ENCODE assay signal across 8 cellular contexts in the genomic region with DNA sequence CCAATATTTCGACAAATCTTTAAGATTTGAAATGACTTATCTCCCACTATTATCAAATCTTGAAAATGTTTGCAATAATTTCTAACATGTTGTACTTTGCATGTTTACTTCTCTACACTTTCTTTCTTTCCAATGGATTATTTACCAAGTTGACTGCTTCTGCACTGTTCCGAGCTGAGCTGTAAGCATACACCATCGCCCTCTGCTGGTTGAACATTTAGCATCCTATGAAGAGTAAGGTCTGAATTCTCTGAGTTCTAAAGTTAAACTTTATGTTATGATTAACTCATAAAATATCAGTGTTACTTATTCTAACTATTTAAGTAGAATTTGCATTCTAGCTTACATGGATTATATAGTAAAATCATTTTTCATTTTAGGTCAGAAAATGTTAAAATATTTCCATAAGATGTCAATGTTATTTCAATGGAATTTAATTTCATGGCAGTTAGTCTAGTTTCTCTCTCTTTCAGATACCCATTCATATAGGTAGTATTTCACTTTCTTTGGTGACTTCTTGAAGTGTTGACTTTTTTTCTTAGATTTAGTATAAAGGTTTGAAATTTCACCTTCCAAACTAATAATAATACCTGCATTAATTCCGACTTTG.
DNase-seq lines count a peak whose midpoint lies in the region; ATAC-seq and TF ChIP-seq lines count a peak whose summit lies in the region.

No MANE protein-coding gene starts in this region.

- H3K36me3 ChIP-seq in BE2C (no peaks in the 10 kb centered on the region), mammary epithelial cell (ENCODE audit: insufficient read depth, low read length) (no peaks in the 10 kb centered on the region), gastrocnemius medialis (no peaks in the 10 kb centered on the region)

- TF ChIP-seq CTCF in BE2C (IDR thresholded peaks at IDR 0.05; ENCODE audit: low read depth, low read length) (peak; percentile 87), GM12875 (IDR thresholded peaks at IDR 0.05; ENCODE audit: borderline replicate concordance, insufficient read depth, low read depth, low read length) (peak; percentile 65; the same call in 1 of the 2 replicates), mammary epithelial cell (conservative IDR thresholded peaks at IDR 0.05 in 1 of 2, IDR thresholded peaks at IDR 0.05 in 1 of 2; ENCODE audit: extremely low read depth in 1 of 2, insufficient read depth in 1 of 2, low read depth in 1 of 2, low read length in 2 of 2) (peak; percentile 87 to 95), gastrocnemius medialis (IDR thresholded peaks at IDR 0.05 in 4 of 5, conservative IDR thresholded peaks at IDR 0.05 in 1 of 5) (peak in 2 of 5 experiments; percentile 18 to 34)

- H3K9ac ChIP-seq in mammary epithelial cell (ENCODE audit: insufficient read depth, low read length) = no peak overlapping the region

- H3K4me3 ChIP-seq in BE2C (ENCODE audit: low read depth, low read length) = no peak overlapping the region
- no peak overlapping the region for H3K4me3 ChIP-seq in GM12875 (ENCODE audit: low read depth, low read length)
- no peak overlapping the region for H3K4me3 ChIP-seq in mammary epithelial cell (replicated peaks in 1 of 3; ENCODE audit: insufficient read depth in 1 of 3, low read depth in 2 of 3, low read length in 3 of 3)
- H3K4me3 ChIP-seq in gastrocnemius medialis = no peak overlapping the region

- dilution Hi-C loops in mammary epithelial cell (cut with HindIII; ENCODE audit: low sequenced_read_pairs) = no loop called here

- H3K9me3 ChIP-seq in BE2C (no peaks in the 10 kb centered on the region), mammary epithelial cell (replicated peaks; ENCODE audit: insufficient read depth, low read length) (no peaks in the 10 kb centered on the region), gastrocnemius medialis (no peaks in the 10 kb centered on the region)

- H3K27me3 ChIP-seq in BE2C (no peaks in the 10 kb centered on the region), mammary epithelial cell (ENCODE audit: insufficient read depth, low read length) (peaks cover 2% of the 10 kb centered on the region), gastrocnemius medialis (no peaks in the 10 kb centered on the region)

- in situ Hi-C loops in mammary epithelial cell (cut with MboI; ENCODE audit: low sequenced_read_pairs in 2 of 2) (loop anchor here in 1 of 2 donors (25.0 kb wide), 1 partner anchor 536 kb away; a partner anchor contains a TSS), gastrocnemius medialis (cut with MboI; ENCODE audit: low sequenced_read_pairs in 4 of 4) (no loop called here)

- no peaks in the 10 kb centered on the region for H3K79me2 ChIP-seq in mammary epithelial cell (ENCODE audit: insufficient read depth, low read length)

- H4K20me1 ChIP-seq in mammary epithelial cell (ENCODE audit: insufficient read depth, low read length) = no peaks in the 10 kb centered on the region

- intact Hi-C loops in mammary epithelial cell (cut with micrococcal nuclease) (loop anchor here (1.0 to 10.0 kb wide), 6 partner anchors 80 to 634 kb away; no protein-coding TSS in a partner anchor), gastrocnemius medialis (cut with DNase I; ENCODE audit: low total_unique reads) (no loop called here)

- H3K27ac ChIP-seq in mammary epithelial cell (ENCODE audit: insufficient read depth, low read depth, low read length) (no peak overlapping the region), gastrocnemius medialis (no peak overlapping the region)

- BruUV-seq in mammary epithelial cell (replicated peaks; lab: Mats Ljungman, UMichigan) = no TSS peak

- CTCF ChIA-PET in mammary epithelial cell (lab: Charles Lee; ENCODE audit: low non-redundant PET) = interaction anchor here (0.7 to 0.9 kb wide), 4 partner anchors 90 to 621 kb away, joined by 3 to 7 read pairs (median 4); no protein-coding TSS in a partner anchor

- TF ChIP-seq POLR2A in gastrocnemius medialis (IDR thresholded peaks at IDR 0.05) = no peak

- H3K4me1 ChIP-seq in BE2C (no peaks in the 10 kb centered on the region), mammary epithelial cell (ENCODE audit: insufficient read depth, low read length) (no peaks in the 10 kb centered on the region), gastrocnemius medialis (no peaks in the 10 kb centered on the region)

- ATAC-seq in HG02885 (IDR thresholded peaks at IDR 0.05; ENCODE audit: poor library complexity, unreplicated experiment) (peak; percentile 90), gastrocnemius medialis (no peak)

- no peak overlapping the region for H2AFZ ChIP-seq in mammary epithelial cell (ENCODE audit: low read depth, low read length)

- no peak overlapping the region for H3K4me2 ChIP-seq in mammary epithelial cell (ENCODE audit: insufficient read depth, low read depth, low read length)

- 13% methylated on average over 4 of the region's 4 CpGs for WGBS in mammary epithelial cell (ENCODE audit: low coverage, missing lambda C conversion rate)

- DNase-seq in BE2C = peak; percentile 61
- DNase-seq in NCI-H460 (ENCODE audit: extremely low read depth, low read depth) = peak; percentile 18
- peak; percentile 37 for DNase-seq in mammary epithelial cell
- peak; percentile 64 to 71 for DNase-seq in lung microvascular endothelial cell (ENCODE audit: low read depth in 2 of 2)
- no peak for DNase-seq in activated gamma-delta T cell (lab: John Stamatoyannopoulos, UW)
- no peak for DNase-seq in gastrocnemius medialis

Comparison
In these comparisons a context has a peak if more than half of its experiments do, and no peak if none do; other contexts are left out.
1. DNase-seq: peak in BE2C (single experiment), NCI-H460 (single experiment), mammary epithelial cell (single experiment) and lung microvascular endothelial cell (2 of 2); none in activated gamma-delta T cell (single experiment) and gastrocnemius medialis (0 of 2).